Comparison of ENCODE assay signal across 11 cellular contexts in the genomic region with DNA sequence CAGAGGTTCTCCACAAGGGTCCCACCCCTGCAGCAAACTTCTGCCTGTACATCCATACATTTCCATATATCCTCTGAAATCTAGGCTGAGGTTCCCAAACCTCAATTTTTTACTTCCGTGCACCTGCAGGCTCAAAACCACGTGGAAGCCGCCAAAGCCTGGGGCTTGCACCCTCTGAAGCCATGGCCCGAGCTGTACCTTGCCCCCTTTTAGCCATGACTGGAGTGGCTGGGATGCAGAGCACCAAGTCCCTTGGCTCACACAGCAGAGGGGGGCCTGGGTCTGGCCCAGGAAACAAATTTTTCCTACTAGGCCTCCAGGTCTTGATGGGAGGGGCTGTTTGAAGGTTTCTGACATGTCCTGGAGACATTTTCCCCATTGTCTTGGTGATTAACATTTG.
"Had no signal": no experiment of that assay in that cellular context is flagged by ENCODE, and none has a peak within 500 bp of the region (broad histone marks: within the 10 kb centered on the region; RNA-seq: fewer than 3 reads in every experiment).

No MANE protein-coding gene starts in this region.

- DNase-seq: GM23248, GOT3, H7, H9, HCEC 1CT, HFFc6 had no signal

- H3K9ac ChIP-seq: GM23248 had no signal

- FAIRE-seq: H1, H54 had no signal

- H3K27ac ChIP-seq: GM23248 had no signal

- ATAC-seq: GM23338, HCT116 had no signal

- H3K4me3 ChIP-seq: GM23248, GM23338, HAP-1 had no signal

- H2AFZ ChIP-seq: GM23248, GM23338 had no signal

- H3K36me3 ChIP-seq: HAP-1 had no signal

- H3K9me3 ChIP-seq: HAP-1 had no signal

- H3K4me2 ChIP-seq: GM23338 had no signal
